8 cellular contexts compared by ENCODE assay signal in genomic region chr19:36838784-36839324, GRCh38. TPM values are rescaled to one million over a fixed set of nuclear protein-coding genes. Genes with fewer than 3 reads are reported as not detected.
DNase-seq lines count a peak whose midpoint lies in the region; ATAC-seq and TF ChIP-seq lines count a peak whose summit lies in the region.

No MANE protein-coding gene starts in this region.

- H3K4me3 Mint-ChIP-seq in naive B cell (no peak overlapping the region), natural killer cell (no peak overlapping the region)
- no peak overlapping the region for H3K4me3 Mint-ChIP-seq in activated CD4-positive, alpha-beta T cell treated with anti-CD3 and anti-CD28 coated beads, Interleukin-2, amount 10 ng/mL, durations not matched to agents 7 days and 5 days

- intact Hi-C loops in colonic mucosa (cut with DNase I) = loop anchor here (10.0 kb wide), 1 partner anchor 64 kb away; the partner anchor contains the start of gene ZNF850
- intact Hi-C loops in natural killer cell (cut with micrococcal nuclease) = loop anchor here (1.0 kb wide), 4 partner anchors 11 to 77 kb away; partner anchors contain the start of genes ZNF345, ZNF568, ZNF829 and ZNF850

- peak overlapping the region; percentile 79 for H3K4me3 ChIP-seq in colonic mucosa

- POLR2A ChIA-PET in activated CD4-positive, alpha-beta T cell treated with anti-CD3 and anti-CD28 coated beads, Interleukin-2, amount 10 ng/mL, durations not matched to agents 7 days and 5 days (lab: Charles Lee) = no interaction called here

- peak overlapping the region in 1 of 2 donors; percentile 55 for H3K9ac ChIP-seq in colonic mucosa (ENCODE audit: low read depth in 2 of 2, low read length in 2 of 2)

- H3K27ac Mint-ChIP-seq in naive B cell = peak overlapping the region in 5 of 6 donors; percentile 27 to 90 (median 59)
- no peak overlapping the region for H3K27ac Mint-ChIP-seq in natural killer cell
- no peak overlapping the region for H3K27ac Mint-ChIP-seq in activated CD4-positive, alpha-beta T cell treated with anti-CD3 and anti-CD28 coated beads, Interleukin-2, amount 10 ng/mL, durations not matched to agents 7 days and 5 days

- H3K9me3 Mint-ChIP-seq in naive B cell (peaks cover 0 to 26% (median 13%) of the 10 kb centered on the region in 7 donors), natural killer cell (peaks cover under 1 to 2% of the 10 kb centered on the region in 2 donors)
- H3K9me3 Mint-ChIP-seq in activated CD4-positive, alpha-beta T cell treated with anti-CD3 and anti-CD28 coated beads, Interleukin-2, amount 10 ng/mL, durations not matched to agents 7 days and 5 days = peaks cover 42% of the 10 kb centered on the region

- no peaks in the 10 kb centered on the region for H3K36me3 ChIP-seq in colonic mucosa

- H3K27ac ChIP-seq in colonic mucosa = peak overlapping the region; percentile 87

- H3K27me3 ChIP-seq in colonic mucosa = no peaks in the 10 kb centered on the region

- H3K36me3 Mint-ChIP-seq in naive B cell (peaks cover 8 to 25% of the 10 kb centered on the region in 2 donors), natural killer cell (peaks cover 9% of the 10 kb centered on the region)
- H3K36me3 Mint-ChIP-seq in activated CD4-positive, alpha-beta T cell treated with anti-CD3 and anti-CD28 coated beads, Interleukin-2, amount 10 ng/mL, durations not matched to agents 7 days and 5 days (ENCODE audit: low read depth) = peaks cover 55% of the 10 kb centered on the region

- ATAC-seq in HG03045 (IDR thresholded peaks at IDR 0.05; ENCODE audit: unreplicated experiment) = peak; percentile 17
- ATAC-seq in naive B cell (ENCODE audit: low read depth in 2 of 2) = no peak
- no peak for ATAC-seq in natural killer cell
- no peak for ATAC-seq in GM19324 (IDR thresholded peaks at IDR 0.05; ENCODE audit: low FRiP score, unreplicated experiment)

- H3K4me1 ChIP-seq in colonic mucosa = no peaks in the 10 kb centered on the region

- H3K27me3 Mint-ChIP-seq in naive B cell = no peaks in the 10 kb centered on the region
- H3K27me3 Mint-ChIP-seq in natural killer cell (ENCODE audit: low read depth in 2 of 2) = no peaks in the 10 kb centered on the region
- no peaks in the 10 kb centered on the region for H3K27me3 Mint-ChIP-seq in activated CD4-positive, alpha-beta T cell treated with anti-CD3 and anti-CD28 coated beads, Interleukin-2, amount 10 ng/mL, durations not matched to agents 7 days and 5 days

- H3K4me1 Mint-ChIP-seq in naive B cell (peaks cover 7 to 12% (median 10%) of the 10 kb centered on the region in 3 donors), natural killer cell (peaks cover 0 to 6% of the 10 kb centered on the region in 2 donors)
- peaks cover 4% of the 10 kb centered on the region for H3K4me1 Mint-ChIP-seq in activated CD4-positive, alpha-beta T cell treated with anti-CD3 and anti-CD28 coated beads, Interleukin-2, amount 10 ng/mL, durations not matched to agents 7 days and 5 days

- DNase-seq in AG08396 (ENCODE audit: low spot score) (peak; percentile 12), colonic mucosa (no peak), naive B cell (no peak), natural killer cell (no peak), NCI-H748 (lab: John Stamatoyannopoulos, UW; ENCODE audit: unreplicated experiment) (no peak)
- DNase-seq in activated CD4-positive, alpha-beta T cell treated with anti-CD3 and anti-CD28 coated beads, Interleukin-2, amount 10 ng/mL, durations not matched to agents 7 days and 5 days = no peak

- no peak for TF ChIP-seq CTCF in colonic mucosa (IDR thresholded peaks at IDR 0.05)
- TF ChIP-seq CTCF in natural killer cell (IDR thresholded peaks at IDR 0.05) = no peak

- CTCF ChIA-PET in activated CD4-positive, alpha-beta T cell treated with anti-CD3 and anti-CD28 coated beads, Interleukin-2, amount 10 ng/mL, durations not matched to agents 7 days and 5 days (lab: Charles Lee) = interaction anchor here (0.6 to 3.2 kb wide), 3 partner anchors 10 to 261 kb away, joined by 3 to 27 read pairs (median 6); partner anchors contain the start of gene ZNF345

- H3K9me3 ChIP-seq in colonic mucosa = peaks cover 3% of the 10 kb centered on the region

RNA-seq across cellular contexts. Expression of gene ZNF790, which starts 0.7 kb away (rescaled TPM):
- total RNA-seq in colonic mucosa (1 to 10 TPM; 3.1 to 3.9 TPM), natural killer cell (1 to 10 TPM; 2.6 to 6.8 (median 5.0) TPM)
- 10 to 100 TPM in 1 of 6 donors, 1 to 10 TPM in 5; 3.1 to 10.9 (median 7.8) TPM for polyA plus RNA-seq in naive B cell (ENCODE audit: low read depth in 6 of 6)
- total RNA-seq in activated CD4-positive, alpha-beta T cell treated with anti-CD3 and anti-CD28 coated beads, Interleukin-2, amount 10 ng/mL, durations not matched to agents 7 days and 5 days = 1 to 10 TPM; 8.0 to 9.1 TPM

RNA-seq across cellular contexts. Expression of gene ZNF345, which starts 11.8 kb away (rescaled TPM):
- 1 to 10 TPM; 2.3 to 2.9 TPM for total RNA-seq in colonic mucosa
- 10 to 100 TPM in 4 of 6 donors, 1 to 10 TPM in 1, not detected in 1; 8.4 to 13.6 (median 10.9) TPM for polyA plus RNA-seq in naive B cell (ENCODE audit: low read depth in 6 of 6)
- 10 to 100 TPM in 2 of 3 donors, 1 to 10 TPM in 1; 7.1 to 19.5 (median 10.0) TPM for total RNA-seq in natural killer cell
- total RNA-seq in activated CD4-positive, alpha-beta T cell treated with anti-CD3 and anti-CD28 coated beads, Interleukin-2, amount 10 ng/mL, durations not matched to agents 7 days and 5 days = 1 to 10 TPM; 6.0 to 6.7 TPM

Comparison
In these comparisons a context has a peak if more than half of its experiments do, and no peak if none do; other contexts are left out.
1. H3K27ac Mint-ChIP-seq: peak in naive B cell (5 of 6); none in natural killer cell (0 of 2) and activated CD4-positive, alpha-beta T cell treated with anti-CD3 and anti-CD28 coated beads, Interleukin-2, amount 10 ng/mL, durations not matched to agents 7 days and 5 days (single experiment).